In the genomic region with DNA sequence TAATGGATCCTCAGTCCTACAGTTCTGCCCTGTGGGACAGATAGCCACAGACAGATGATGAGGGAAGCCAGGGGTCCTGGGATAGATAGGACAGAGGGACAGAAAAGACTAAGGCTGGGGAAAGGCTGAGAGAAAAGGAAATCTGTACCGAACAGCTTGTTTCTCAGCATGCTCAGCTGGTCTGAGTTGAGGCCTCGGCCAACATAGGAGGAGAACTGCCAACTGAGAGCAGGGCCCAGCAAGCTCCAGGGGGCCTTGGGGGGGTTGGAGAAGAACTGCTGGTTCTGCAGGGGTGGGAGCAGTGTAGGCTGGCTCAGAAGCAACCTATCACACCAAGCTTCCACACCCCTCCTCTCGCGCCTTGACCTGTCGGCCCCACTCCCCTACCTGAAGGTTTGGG, we compare ENCODE assay signal across 20 cellular contexts. TPM values are rescaled to one million over a fixed set of nuclear protein-coding genes. Genes with fewer than 3 reads are reported as not detected.
DNase-seq lines count a peak whose midpoint lies in the region; ATAC-seq and TF ChIP-seq lines count a peak whose summit lies in the region.
"Had no signal": no experiment of that assay in that cellular context is flagged by ENCODE, and none has a peak within 500 bp of the region (broad histone marks: within the 10 kb centered on the region; RNA-seq: fewer than 3 reads in every experiment).

No MANE protein-coding gene starts in this region.

- in situ Hi-C loops in G401 (cut with HindIII; ENCODE audit: low sequenced_read_pairs) = no loop called here
- in situ Hi-C loops in GM13977 (cut with MboI; ENCODE audit: low pct_unique_long_range_greater_than_20kb, low sequenced_read_pairs, unreplicated experiment) = no loop called here

- no peak for DNase-seq in CD8-positive, alpha-beta T cell
- DNase-seq in G401 (ENCODE audit: low spot score) = peak; percentile 94
- DNase-seq in cerebellar cortex (ENCODE audit: low spot score) = peak; percentile 91
- DNase-seq in mesenteric fat pad (ENCODE audit: low spot score) = peak; percentile 43
- no peak for DNase-seq in stimulated activated CD4-positive, alpha-beta T cell treated with anti-CD3 and anti-CD28 coated beads, Interleukin-2, amount 100 ng/mL, for 48 hours
- DNase-seq in foreskin keratinocyte = no peak
- no peak for DNase-seq in glutamatergic neuron
- no peak for DNase-seq in GM13977 (ENCODE audit: low spot score)
- DNase-seq: BE2C; CD4-positive, alpha-beta memory T cell; COR-L47; DMS153; DMS79 treated with DMSO at 0.1 percent for 48 hours; GF-D8; H7; IMR-90 had no signal

- H3K4me3 ChIP-seq in CD8-positive, alpha-beta T cell (ENCODE audit: low read depth, low read length) = no peak overlapping the region
- H3K4me3 ChIP-seq: A549, GM23338 had no signal

- H3K4me3 Mint-ChIP-seq in CD8-positive, alpha-beta T cell = no peak overlapping the region
- no peak overlapping the region for H3K4me3 Mint-ChIP-seq in glutamatergic neuron (ENCODE audit: unreplicated experiment)
- H3K4me3 Mint-ChIP-seq: CD4-positive, alpha-beta memory T cell; GM23338 had no signal

- no peaks in the 10 kb centered on the region for H3K27me3 ChIP-seq in CD8-positive, alpha-beta T cell (ENCODE audit: insufficient read depth, low read length)
- H3K27me3 ChIP-seq in foreskin keratinocyte = no peaks in the 10 kb centered on the region
- H3K27me3 ChIP-seq: BE2C had no signal

- ATAC-seq in CD8-positive, alpha-beta T cell = no peak
- no peak for ATAC-seq in foreskin keratinocyte
- ATAC-seq: A549, GM23338 had no signal

- CTCF ChIA-PET in CD8-positive, alpha-beta T cell (lab: Charles Lee) = interaction anchor here (0.6 kb wide), 1 partner anchor 8 kb away, joined by 4 read pairs; no protein-coding TSS in a partner anchor

- no peaks in the 10 kb centered on the region for H3K27me3 Mint-ChIP-seq in CD8-positive, alpha-beta T cell (ENCODE audit: low read depth)
- no peaks in the 10 kb centered on the region for H3K27me3 Mint-ChIP-seq in glutamatergic neuron (ENCODE audit: unreplicated experiment)
- H3K27me3 Mint-ChIP-seq: CD4-positive, alpha-beta memory T cell had no signal

- H3K9me3 Mint-ChIP-seq in CD8-positive, alpha-beta T cell = no peaks in the 10 kb centered on the region
- H3K9me3 Mint-ChIP-seq in glutamatergic neuron (ENCODE audit: unreplicated experiment) = no peaks in the 10 kb centered on the region
- H3K9me3 Mint-ChIP-seq: CD4-positive, alpha-beta memory T cell; GM23338 had no signal

- POLR2A ChIA-PET in CD8-positive, alpha-beta T cell (lab: Charles Lee) = interaction anchor here (0.5 to 1.6 kb wide), 3 partner anchors 10 to 17 kb away, joined by 3 to 5 read pairs (median 4); a partner anchor contains a TSS

- H3K27ac Mint-ChIP-seq in CD8-positive, alpha-beta T cell = peak overlapping the region; percentile 41
- no peak overlapping the region for H3K27ac Mint-ChIP-seq in glutamatergic neuron (ENCODE audit: unreplicated experiment)
- H3K27ac Mint-ChIP-seq: GM23338 had no signal

- H3K4me1 ChIP-seq in CD8-positive, alpha-beta T cell (ENCODE audit: insufficient read depth, low read length) = no peaks in the 10 kb centered on the region
- H3K4me1 ChIP-seq in foreskin keratinocyte = no peaks in the 10 kb centered on the region
- H3K4me1 ChIP-seq: A549, BE2C had no signal

- TF ChIP-seq CTCF in CD8-positive, alpha-beta T cell (IDR thresholded peaks at IDR 0.05) = no peak
- TF ChIP-seq CTCF in foreskin keratinocyte (conservative IDR thresholded peaks at IDR 0.05) (no peak), glutamatergic neuron (IDR thresholded peaks at IDR 0.05; ENCODE audit: partially characterized antibody, unreplicated experiment) (no peak), GM13977 (IDR thresholded peaks at IDR 0.05; ENCODE audit: extremely low read depth, insufficient read depth, missing control alignments) (no peak)

- peaks cover 78% of the 10 kb centered on the region for H3K36me3 Mint-ChIP-seq in CD8-positive, alpha-beta T cell
- H3K36me3 Mint-ChIP-seq in glutamatergic neuron (ENCODE audit: unreplicated experiment) = no peaks in the 10 kb centered on the region

- intact Hi-C loops in CD8-positive, alpha-beta T cell (cut with DNase I, micrococcal nuclease) = no loop called here

- peaks cover 52% of the 10 kb centered on the region for H3K36me3 ChIP-seq in CD8-positive, alpha-beta T cell (ENCODE audit: insufficient read depth, low read length)
- H3K36me3 ChIP-seq: BE2C had no signal

- no peaks in the 10 kb centered on the region for H3K9me3 ChIP-seq in CD8-positive, alpha-beta T cell (ENCODE audit: low read length)
- H3K9me3 ChIP-seq: A549, BE2C had no signal

- H3K27ac ChIP-seq in CD8-positive, alpha-beta T cell (ENCODE audit: low read depth, low read length) = no peak overlapping the region
- H3K27ac ChIP-seq in foreskin keratinocyte = no peak overlapping the region
- H3K27ac ChIP-seq: A549, C4-2B had no signal

- no peaks in the 10 kb centered on the region for H3K4me1 Mint-ChIP-seq in CD8-positive, alpha-beta T cell (ENCODE audit: low read depth)
- no peaks in the 10 kb centered on the region for H3K4me1 Mint-ChIP-seq in glutamatergic neuron (ENCODE audit: low read depth, unreplicated experiment)
- H3K4me1 Mint-ChIP-seq: CD4-positive, alpha-beta memory T cell; GM23338 had no signal

RNA-seq across cellular contexts. Expression of a gene that starts 10.1 kb away (rescaled TPM):
- 10 to 100 TPM; 21.3 to 26.7 TPM for total RNA-seq in CD8-positive, alpha-beta T cell
- 1.3 and 5.3 TPM in 2 replicates for total RNA-seq in G401 (2014; rRNA removed; shearing (Covaris generic))
- 0.55 TPM for total RNA-seq in mesenteric fat pad
- 5.0 and 7.3 TPM in 2 replicates for total RNA-seq in foreskin keratinocyte
- polyA plus RNA-seq in foreskin keratinocyte = 8.2 and 8.5 TPM in 2 replicates
- total RNA-seq in glutamatergic neuron (ENCODE audit: unreplicated experiment) = 0.42 TPM
- total RNA-seq: IMR-90 had no signal
- polyA plus RNA-seq: AG04450 had no signal

RNA-seq across cellular contexts. Expression of a gene that starts 11.1 kb away (rescaled TPM):
- total RNA-seq in CD8-positive, alpha-beta T cell = 10 to 100 TPM; 71.8 to 81.9 TPM
- total RNA-seq in G401 (2014; rRNA removed; shearing (Covaris generic)) = 25.6 and 26.9 TPM in 2 replicates
- 216 TPM for total RNA-seq in mesenteric fat pad
- 93.7 and 126 TPM in 2 replicates for total RNA-seq in foreskin keratinocyte
- 29.8 and 33.8 TPM in 2 replicates for polyA plus RNA-seq in foreskin keratinocyte
- total RNA-seq in glutamatergic neuron (ENCODE audit: unreplicated experiment) = 74.7 TPM

RNA-seq across cellular contexts. Expression of a gene that starts 13.9 kb away (rescaled TPM):
- not detected for total RNA-seq in CD8-positive, alpha-beta T cell
- not detected in 2 replicates for total RNA-seq in G401 (2014; rRNA removed; shearing (Covaris generic))
- total RNA-seq in mesenteric fat pad (not detected), foreskin keratinocyte (not detected in 2 replicates), glutamatergic neuron (ENCODE audit: unreplicated experiment) (not detected)
- not detected in 2 replicates for polyA plus RNA-seq in foreskin keratinocyte
- total RNA-seq: CD4-positive, alpha-beta memory T cell; GM23338; H7; IMR-90 had no signal
- polyA plus RNA-seq: A549; AG04450; CD4-positive, alpha-beta memory T cell; GM23338; IMR-90 had no signal

RNA-seq across cellular contexts. Expression of a gene that starts 15.0 kb away (rescaled TPM):
- total RNA-seq in CD8-positive, alpha-beta T cell = 100 to 1,000 TPM; 111 to 113 TPM
- total RNA-seq in G401 (2014; rRNA removed; shearing (Covaris generic)) = 16.9 and 18.0 TPM in 2 replicates
- 38.7 TPM for total RNA-seq in mesenteric fat pad
- total RNA-seq in foreskin keratinocyte = 15.9 and 16.3 TPM in 2 replicates
- 8.7 and 11.6 TPM in 2 replicates for polyA plus RNA-seq in foreskin keratinocyte
- total RNA-seq in glutamatergic neuron (ENCODE audit: unreplicated experiment) = 101 TPM

RNA-seq across cellular contexts. Expression of a gene that starts 33.0 kb away (rescaled TPM):
- total RNA-seq in CD8-positive, alpha-beta T cell = 10 to 100 TPM; 23.5 to 33.9 TPM
- total RNA-seq in G401 (2014; rRNA removed; shearing (Covaris generic)) = 153 and 218 TPM in 2 replicates
- 87.9 TPM for total RNA-seq in mesenteric fat pad
- 116 and 122 TPM in 2 replicates for total RNA-seq in foreskin keratinocyte
- 120 and 124 TPM in 2 replicates for polyA plus RNA-seq in foreskin keratinocyte
- 141 TPM for total RNA-seq in glutamatergic neuron (ENCODE audit: unreplicated experiment)

Comparison
In these comparisons a context has a peak if more than half of its experiments do, and no peak if none do; other contexts are left out.
1. DNase-seq: peak in G401 (single experiment), cerebellar cortex (single experiment) and mesenteric fat pad (single experiment); none in CD8-positive, alpha-beta T cell (0 of 7), stimulated activated CD4-positive, alpha-beta T cell treated with anti-CD3 and anti-CD28 coated beads, Interleukin-2, amount 100 ng/mL, for 48 hours (0 of 2), foreskin keratinocyte (0 of 2), glutamatergic neuron (single experiment) and GM13977 (single experiment).